Comparison of ENCODE assay signal across 1 cellular context in the genomic region with DNA sequence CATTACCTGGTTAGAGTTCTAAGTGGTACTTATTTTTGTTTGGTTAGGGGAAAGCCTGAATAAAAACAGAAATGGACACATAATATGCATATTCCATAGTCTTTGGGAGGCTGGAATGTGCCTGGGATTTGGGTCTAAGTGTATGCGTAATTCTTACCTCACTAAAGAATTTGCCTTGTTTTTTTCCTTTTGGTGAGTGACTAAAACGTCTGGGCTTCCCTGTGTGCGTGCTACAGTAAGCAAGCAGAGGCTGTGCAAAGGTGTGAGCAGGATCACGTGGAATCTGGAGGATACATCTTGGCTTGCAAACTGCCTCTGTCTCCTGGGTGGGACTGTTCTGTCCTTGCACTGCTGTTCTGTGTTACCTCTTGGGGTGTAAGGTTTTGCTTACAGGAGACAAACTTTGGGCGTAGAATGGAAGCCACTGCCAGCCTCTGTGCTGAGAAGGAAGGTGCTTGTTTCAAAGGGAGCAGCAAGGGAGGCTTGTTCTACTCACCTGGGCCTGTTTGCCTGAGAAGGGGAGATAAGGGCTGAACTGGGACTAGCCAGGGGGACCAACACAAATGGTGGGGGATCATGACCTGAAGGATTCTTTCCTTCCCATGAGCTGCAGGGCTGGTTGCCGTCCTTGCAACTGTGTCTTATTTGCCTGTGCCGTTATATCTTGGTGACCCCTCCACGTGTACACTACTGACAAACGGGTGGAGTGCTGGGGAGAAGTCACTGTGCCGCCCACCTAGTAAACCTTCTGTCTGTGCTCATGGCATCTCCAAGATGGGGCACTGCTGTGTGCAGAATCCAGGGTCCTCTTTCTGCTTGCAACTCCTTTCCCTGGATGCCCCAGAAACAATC.
TF ChIP-seq lines count a peak whose summit lies in the region.

No MANE protein-coding gene starts in this region.

TF ChIP-seq in GM12878, 131 proteins besides CTCF, POLR2A, EP300 and RAD21 (continued from another document):
- TF ChIP-seq, protein P1, sequence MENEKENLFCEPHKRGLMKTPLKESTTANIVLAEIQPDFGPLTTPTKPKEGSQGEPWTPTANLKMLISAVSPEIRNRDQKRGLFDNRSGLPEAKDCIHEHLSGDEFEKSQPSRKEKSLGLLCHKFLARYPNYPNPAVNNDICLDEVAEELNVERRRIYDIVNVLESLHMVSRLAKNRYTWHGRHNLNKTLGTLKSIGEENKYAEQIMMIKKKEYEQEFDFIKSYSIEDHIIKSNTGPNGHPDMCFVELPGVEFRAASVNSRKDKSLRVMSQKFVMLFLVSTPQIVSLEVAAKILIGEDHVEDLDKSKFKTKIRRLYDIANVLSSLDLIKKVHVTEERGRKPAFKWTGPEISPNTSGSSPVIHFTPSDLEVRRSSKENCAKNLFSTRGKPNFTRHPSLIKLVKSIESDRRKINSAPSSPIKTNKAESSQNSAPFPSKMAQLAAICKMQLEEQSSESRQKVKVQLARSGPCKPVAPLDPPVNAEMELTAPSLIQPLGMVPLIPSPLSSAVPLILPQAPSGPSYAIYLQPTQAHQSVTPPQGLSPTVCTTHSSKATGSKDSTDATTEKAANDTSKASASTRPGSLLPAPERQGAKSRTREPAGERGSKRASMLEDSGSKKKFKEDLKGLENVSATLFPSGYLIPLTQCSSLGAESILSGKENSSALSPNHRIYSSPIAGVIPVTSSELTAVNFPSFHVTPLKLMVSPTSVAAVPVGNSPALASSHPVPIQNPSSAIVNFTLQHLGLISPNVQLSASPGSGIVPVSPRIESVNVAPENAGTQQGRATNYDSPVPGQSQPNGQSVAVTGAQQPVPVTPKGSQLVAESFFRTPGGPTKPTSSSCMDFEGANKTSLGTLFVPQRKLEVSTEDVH (IDR thresholded peaks at IDR 0.05; ENCODE audit: low read depth, partially characterized antibody): no peak
- no peak for TF ChIP-seq EZH2 (IDR thresholded peaks at IDR 0.05; ENCODE audit: borderline replicate concordance, control insufficient read depth, low read depth, low read length)
- TF ChIP-seq, protein P2, sequence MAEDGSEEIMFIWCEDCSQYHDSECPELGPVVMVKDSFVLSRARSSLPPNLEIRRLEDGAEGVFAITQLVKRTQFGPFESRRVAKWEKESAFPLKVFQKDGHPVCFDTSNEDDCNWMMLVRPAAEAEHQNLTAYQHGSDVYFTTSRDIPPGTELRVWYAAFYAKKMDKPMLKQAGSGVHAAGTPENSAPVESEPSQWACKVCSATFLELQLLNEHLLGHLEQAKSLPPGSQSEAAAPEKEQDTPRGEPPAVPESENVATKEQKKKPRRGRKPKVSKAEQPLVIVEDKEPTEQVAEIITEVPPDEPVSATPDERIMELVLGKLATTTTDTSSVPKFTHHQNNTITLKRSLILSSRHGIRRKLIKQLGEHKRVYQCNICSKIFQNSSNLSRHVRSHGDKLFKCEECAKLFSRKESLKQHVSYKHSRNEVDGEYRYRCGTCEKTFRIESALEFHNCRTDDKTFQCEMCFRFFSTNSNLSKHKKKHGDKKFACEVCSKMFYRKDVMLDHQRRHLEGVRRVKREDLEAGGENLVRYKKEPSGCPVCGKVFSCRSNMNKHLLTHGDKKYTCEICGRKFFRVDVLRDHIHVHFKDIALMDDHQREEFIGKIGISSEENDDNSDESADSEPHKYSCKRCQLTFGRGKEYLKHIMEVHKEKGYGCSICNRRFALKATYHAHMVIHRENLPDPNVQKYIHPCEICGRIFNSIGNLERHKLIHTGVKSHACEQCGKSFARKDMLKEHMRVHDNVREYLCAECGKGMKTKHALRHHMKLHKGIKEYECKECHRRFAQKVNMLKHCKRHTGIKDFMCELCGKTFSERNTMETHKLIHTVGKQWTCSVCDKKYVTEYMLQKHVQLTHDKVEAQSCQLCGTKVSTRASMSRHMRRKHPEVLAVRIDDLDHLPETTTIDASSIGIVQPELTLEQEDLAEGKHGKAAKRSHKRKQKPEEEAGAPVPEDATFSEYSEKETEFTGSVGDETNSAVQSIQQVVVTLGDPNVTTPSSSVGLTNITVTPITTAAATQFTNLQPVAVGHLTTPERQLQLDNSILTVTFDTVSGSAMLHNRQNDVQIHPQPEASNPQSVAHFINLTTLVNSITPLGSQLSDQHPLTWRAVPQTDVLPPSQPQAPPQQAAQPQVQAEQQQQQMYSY (CRISPR knock-in tag; IDR thresholded peaks at IDR 0.05): no peak
- no peak for TF ChIP-seq PML (IDR thresholded peaks at IDR 0.05; ENCODE audit: low read length)
- TF ChIP-seq SMAD1 (IDR thresholded peaks at IDR 0.05; ENCODE audit: low read depth, partially characterized antibody): no peak
- peak; percentile 8; the same call in 1 of the 2 replicates for TF ChIP-seq YY1 (IDR thresholded peaks at IDR 0.05; ENCODE audit: low read depth, low read length)
- TF ChIP-seq, protein P3, sequence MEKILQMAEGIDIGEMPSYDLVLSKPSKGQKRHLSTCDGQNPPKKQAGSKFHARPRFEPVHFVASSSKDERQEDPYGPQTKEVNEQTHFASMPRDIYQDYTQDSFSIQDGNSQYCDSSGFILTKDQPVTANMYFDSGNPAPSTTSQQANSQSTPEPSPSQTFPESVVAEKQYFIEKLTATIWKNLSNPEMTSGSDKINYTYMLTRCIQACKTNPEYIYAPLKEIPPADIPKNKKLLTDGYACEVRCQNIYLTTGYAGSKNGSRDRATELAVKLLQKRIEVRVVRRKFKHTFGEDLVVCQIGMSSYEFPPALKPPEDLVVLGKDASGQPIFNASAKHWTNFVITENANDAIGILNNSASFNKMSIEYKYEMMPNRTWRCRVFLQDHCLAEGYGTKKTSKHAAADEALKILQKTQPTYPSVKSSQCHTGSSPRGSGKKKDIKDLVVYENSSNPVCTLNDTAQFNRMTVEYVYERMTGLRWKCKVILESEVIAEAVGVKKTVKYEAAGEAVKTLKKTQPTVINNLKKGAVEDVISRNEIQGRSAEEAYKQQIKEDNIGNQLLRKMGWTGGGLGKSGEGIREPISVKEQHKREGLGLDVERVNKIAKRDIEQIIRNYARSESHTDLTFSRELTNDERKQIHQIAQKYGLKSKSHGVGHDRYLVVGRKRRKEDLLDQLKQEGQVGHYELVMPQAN (conservative IDR thresholded peaks at IDR 0.05): 0 out of 2 replicates have a peak, but pooled peaks have one; percentile 23
- TF ChIP-seq, protein P4, sequence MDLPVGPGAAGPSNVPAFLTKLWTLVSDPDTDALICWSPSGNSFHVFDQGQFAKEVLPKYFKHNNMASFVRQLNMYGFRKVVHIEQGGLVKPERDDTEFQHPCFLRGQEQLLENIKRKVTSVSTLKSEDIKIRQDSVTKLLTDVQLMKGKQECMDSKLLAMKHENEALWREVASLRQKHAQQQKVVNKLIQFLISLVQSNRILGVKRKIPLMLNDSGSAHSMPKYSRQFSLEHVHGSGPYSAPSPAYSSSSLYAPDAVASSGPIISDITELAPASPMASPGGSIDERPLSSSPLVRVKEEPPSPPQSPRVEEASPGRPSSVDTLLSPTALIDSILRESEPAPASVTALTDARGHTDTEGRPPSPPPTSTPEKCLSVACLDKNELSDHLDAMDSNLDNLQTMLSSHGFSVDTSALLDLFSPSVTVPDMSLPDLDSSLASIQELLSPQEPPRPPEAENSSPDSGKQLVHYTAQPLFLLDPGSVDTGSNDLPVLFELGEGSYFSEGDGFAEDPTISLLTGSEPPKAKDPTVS (IDR thresholded peaks at IDR 0.05; ENCODE audit: low read depth, low read length): no peak
- TF ChIP-seq MEF2B (IDR thresholded peaks at IDR 0.05; ENCODE audit: partially characterized antibody, poor library complexity, severe bottlenecking): no peak
- no peak for TF ChIP-seq ESRRA (IDR thresholded peaks at IDR 0.05; ENCODE audit: low read length)
- TF ChIP-seq BRCA1 (IDR thresholded peaks at IDR 0.05; ENCODE audit: low read depth, low read length): no peak
- peak in 1 of 2 experiments; percentile 20; a peak in 2 of 4 replicates for TF ChIP-seq IKZF2 (IDR thresholded peaks at IDR 0.05)
- TF ChIP-seq, protein P5, sequence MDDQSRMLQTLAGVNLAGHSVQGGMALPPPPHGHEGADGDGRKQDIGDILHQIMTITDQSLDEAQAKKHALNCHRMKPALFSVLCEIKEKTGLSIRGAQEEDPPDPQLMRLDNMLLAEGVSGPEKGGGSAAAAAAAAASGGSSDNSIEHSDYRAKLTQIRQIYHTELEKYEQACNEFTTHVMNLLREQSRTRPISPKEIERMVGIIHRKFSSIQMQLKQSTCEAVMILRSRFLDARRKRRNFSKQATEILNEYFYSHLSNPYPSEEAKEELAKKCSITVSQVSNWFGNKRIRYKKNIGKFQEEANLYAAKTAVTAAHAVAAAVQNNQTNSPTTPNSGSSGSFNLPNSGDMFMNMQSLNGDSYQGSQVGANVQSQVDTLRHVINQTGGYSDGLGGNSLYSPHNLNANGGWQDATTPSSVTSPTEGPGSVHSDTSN (IDR thresholded peaks at IDR 0.05; ENCODE audit: insufficient replicate concordance, low read depth, low read length): no peak
- no peak for TF ChIP-seq NRF1 (conservative IDR thresholded peaks at IDR 0.05; ENCODE audit: low read depth, low read length)
- TF ChIP-seq STAT1 (conservative IDR thresholded peaks at IDR 0.05): no peak
- TF ChIP-seq, protein P6, sequence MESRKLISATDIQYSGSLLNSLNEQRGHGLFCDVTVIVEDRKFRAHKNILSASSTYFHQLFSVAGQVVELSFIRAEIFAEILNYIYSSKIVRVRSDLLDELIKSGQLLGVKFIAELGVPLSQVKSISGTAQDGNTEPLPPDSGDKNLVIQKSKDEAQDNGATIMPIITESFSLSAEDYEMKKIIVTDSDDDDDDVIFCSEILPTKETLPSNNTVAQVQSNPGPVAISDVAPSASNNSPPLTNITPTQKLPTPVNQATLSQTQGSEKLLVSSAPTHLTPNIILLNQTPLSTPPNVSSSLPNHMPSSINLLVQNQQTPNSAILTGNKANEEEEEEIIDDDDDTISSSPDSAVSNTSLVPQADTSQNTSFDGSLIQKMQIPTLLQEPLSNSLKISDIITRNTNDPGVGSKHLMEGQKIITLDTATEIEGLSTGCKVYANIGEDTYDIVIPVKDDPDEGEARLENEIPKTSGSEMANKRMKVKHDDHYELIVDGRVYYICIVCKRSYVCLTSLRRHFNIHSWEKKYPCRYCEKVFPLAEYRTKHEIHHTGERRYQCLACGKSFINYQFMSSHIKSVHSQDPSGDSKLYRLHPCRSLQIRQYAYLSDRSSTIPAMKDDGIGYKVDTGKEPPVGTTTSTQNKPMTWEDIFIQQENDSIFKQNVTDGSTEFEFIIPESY (IDR thresholded peaks at IDR 0.05): no peak
- 0 out of 2 replicates have a peak, but pooled peaks have one; percentile 48 for TF ChIP-seq NBN (IDR thresholded peaks at IDR 0.05)
- TF ChIP-seq STAT3 (IDR thresholded peaks at IDR 0.05; ENCODE audit: low read depth, low read length): 0 out of 2 replicates have a peak, but pooled peaks have one; percentile 4
- peak; percentile 72 for TF ChIP-seq HDAC6 (IDR thresholded peaks at IDR 0.05; ENCODE audit: unreplicated experiment)
- peak; percentile 32 for TF ChIP-seq CHD2 (IDR thresholded peaks at IDR 0.05; ENCODE audit: borderline replicate concordance, low read depth, low read length)
- TF ChIP-seq CREB1 (IDR thresholded peaks at IDR 0.05; ENCODE audit: low read depth): no peak
- no peak for TF ChIP-seq CEBPB (IDR thresholded peaks at IDR 0.05; ENCODE audit: borderline replicate concordance in 1 of 2, low read depth in 2 of 2, low read length in 2 of 2)
- no peak for TF ChIP-seq NR2C2 (IDR thresholded peaks at IDR 0.05; ENCODE audit: borderline replicate concordance, control insufficient read depth, insufficient read length, low read depth)
- TF ChIP-seq NR2F1 (conservative IDR thresholded peaks at IDR 0.05): no peak
- no peak for TF ChIP-seq IRF4 (IDR thresholded peaks at IDR 0.05; ENCODE audit: low read depth, low read length)
- no peak for TF ChIP-seq MTA2 (IDR thresholded peaks at IDR 0.05; ENCODE audit: low read depth)
- TF ChIP-seq MXI1 (IDR thresholded peaks at IDR 0.05; ENCODE audit: low read depth, low read length): peak; percentile 39
- TF ChIP-seq RBBP5 (conservative IDR thresholded peaks at IDR 0.05): no peak
- peak; percentile 97 for TF ChIP-seq POLR2AphosphoS5 (IDR thresholded peaks at IDR 0.05; ENCODE audit: low read length)
- TF ChIP-seq, protein P7, sequence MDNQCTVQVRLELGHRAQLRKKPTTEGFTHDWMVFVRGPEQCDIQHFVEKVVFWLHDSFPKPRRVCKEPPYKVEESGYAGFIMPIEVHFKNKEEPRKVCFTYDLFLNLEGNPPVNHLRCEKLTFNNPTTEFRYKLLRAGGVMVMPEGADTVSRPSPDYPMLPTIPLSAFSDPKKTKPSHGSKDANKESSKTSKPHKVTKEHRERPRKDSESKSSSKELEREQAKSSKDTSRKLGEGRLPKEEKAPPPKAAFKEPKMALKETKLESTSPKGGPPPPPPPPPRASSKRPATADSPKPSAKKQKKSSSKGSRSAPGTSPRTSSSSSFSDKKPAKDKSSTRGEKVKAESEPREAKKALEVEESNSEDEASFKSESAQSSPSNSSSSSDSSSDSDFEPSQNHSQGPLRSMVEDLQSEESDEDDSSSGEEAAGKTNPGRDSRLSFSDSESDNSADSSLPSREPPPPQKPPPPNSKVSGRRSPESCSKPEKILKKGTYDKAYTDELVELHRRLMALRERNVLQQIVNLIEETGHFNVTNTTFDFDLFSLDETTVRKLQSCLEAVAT (IDR thresholded peaks at IDR 0.05): 0 out of 2 replicates have a peak, but pooled peaks have one; percentile 37
